In the genomic region with DNA sequence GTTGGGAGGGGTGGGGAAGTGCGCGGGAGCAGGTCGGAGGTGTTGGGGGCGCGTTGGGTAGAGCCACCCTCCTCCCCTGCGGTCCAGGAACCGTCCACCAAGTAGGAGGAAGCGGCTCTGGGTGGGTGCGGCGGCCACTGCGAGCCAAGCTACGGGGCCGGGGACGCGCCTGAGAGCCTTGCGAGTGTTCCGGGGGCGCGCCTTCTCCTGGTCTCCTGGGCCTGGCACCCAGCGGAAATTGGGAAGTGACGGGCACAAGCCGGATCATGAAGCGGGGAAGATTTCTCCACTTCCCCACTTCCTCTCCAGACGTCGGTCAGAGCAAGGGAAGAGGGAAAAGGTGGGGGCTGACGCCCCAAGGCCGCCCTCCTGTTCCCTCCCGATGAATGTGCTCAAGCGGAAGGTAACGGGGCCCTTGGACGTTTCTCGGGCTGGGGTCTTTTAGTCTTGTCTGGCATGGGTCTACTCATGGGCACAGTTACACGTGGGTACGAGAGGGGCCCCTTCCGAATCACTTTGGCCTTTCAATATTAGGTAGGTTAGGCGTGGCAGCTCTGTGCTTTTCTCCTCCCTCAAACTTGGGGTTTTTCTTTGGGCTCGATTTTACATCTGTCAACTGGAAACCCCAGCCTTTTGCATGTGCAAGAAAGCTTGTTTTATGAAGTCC, we compare ENCODE assay signal across 7 cellular contexts.
DNase-seq lines count a peak whose midpoint lies in the region; ATAC-seq and TF ChIP-seq lines count a peak whose summit lies in the region.

No MANE protein-coding gene starts in this region.

- DNase-seq in adipocyte (ENCODE audit: low read depth) (peak; percentile 79), GM19238 (ENCODE audit: insufficient read length, low spot score) (no peak)
- DNase-seq in stimulated activated effector memory CD8-positive, alpha-beta T cell treated with anti-CD3 and anti-CD28 coated beads, Interleukin-12 subunit alpha, Interleukin-12 subunit beta, amount 100 ng/mL, for 72 hours (ENCODE audit: low spot score in 2 of 2) = no peak

- H3K36me3 ChIP-seq in KMS-11 (ENCODE audit: insufficient read depth) (peaks cover 6% of the 10 kb centered on the region; the same call in 1 of the 2 replicates), adipocyte (ENCODE audit: control insufficient read depth, insufficient read depth, low read length, severe bottlenecking) (peaks cover under 1% of the 10 kb centered on the region), iPS-18a (ENCODE audit: control insufficient read depth, low read depth, low read length) (peaks cover 27% of the 10 kb centered on the region)

- H3K9me3 ChIP-seq in adipocyte (ENCODE audit: control insufficient read depth, low read length) = no peaks in the 10 kb centered on the region
- H3K9me3 ChIP-seq in iPS-18a (ENCODE audit: control insufficient read depth, low read depth, low read length) = no peaks in the 10 kb centered on the region

- peaks cover 51% of the 10 kb centered on the region for H3K4me1 Mint-ChIP-seq in stimulated activated effector memory CD8-positive, alpha-beta T cell treated with anti-CD3 and anti-CD28 coated beads, Interleukin-12 subunit alpha, Interleukin-12 subunit beta, amount 100 ng/mL, for 72 hours

- H2AFZ ChIP-seq in KMS-11 (ENCODE audit: low read depth) = no peak overlapping the region; the same call in 1 of the 2 replicates

- peak overlapping the region; percentile 99 for H3K27ac Mint-ChIP-seq in stimulated activated effector memory CD8-positive, alpha-beta T cell treated with anti-CD3 and anti-CD28 coated beads, Interleukin-12 subunit alpha, Interleukin-12 subunit beta, amount 100 ng/mL, for 72 hours

- H3K27ac ChIP-seq in KMS-11 = peak overlapping the region; percentile 85; the same call in 1 of the 2 replicates
- no peak overlapping the region for H3K27ac ChIP-seq in iPS-18a (ENCODE audit: low read length)

- peak overlapping the region; percentile 97 for H3K9ac ChIP-seq in KMS-11
- peak overlapping the region; percentile 93 for H3K9ac ChIP-seq in adipocyte (ENCODE audit: low read length)
- H3K9ac ChIP-seq in iPS-18a (ENCODE audit: low read length) = peak overlapping the region; percentile 97

- H3K36me3 Mint-ChIP-seq in stimulated activated effector memory CD8-positive, alpha-beta T cell treated with anti-CD3 and anti-CD28 coated beads, Interleukin-12 subunit alpha, Interleukin-12 subunit beta, amount 100 ng/mL, for 72 hours = peaks cover 71% of the 10 kb centered on the region

- H3K79me2 ChIP-seq in KMS-11 (ENCODE audit: insufficient read depth, low read depth) = peaks cover 73% of the 10 kb centered on the region

- H3K4me1 ChIP-seq in KMS-11 (ENCODE audit: low read depth, poor library complexity, severe bottlenecking) (peaks cover 39% of the 10 kb centered on the region), adipocyte (ENCODE audit: control insufficient read depth, insufficient read depth, low read length) (peaks cover 28% of the 10 kb centered on the region), iPS-18a (ENCODE audit: control insufficient read depth, low read depth, low read length) (peaks cover 14% of the 10 kb centered on the region)

- H3K4me3 ChIP-seq in GM12875 (ENCODE audit: low read depth, low read length) (peak overlapping the region; percentile 99), KMS-11 (IDR thresholded peaks at IDR 0.05; ENCODE audit: insufficient read depth, low read depth, low read length) (no peak overlapping the region), adipocyte (ENCODE audit: low read length) (peak overlapping the region; percentile 89), iPS-18a (ENCODE audit: low read length) (peak overlapping the region; percentile 94)

- peak overlapping the region; percentile 75 for H3K4me2 ChIP-seq in KMS-11

- H3K4me3 Mint-ChIP-seq in stimulated activated effector memory CD8-positive, alpha-beta T cell treated with anti-CD3 and anti-CD28 coated beads, Interleukin-12 subunit alpha, Interleukin-12 subunit beta, amount 100 ng/mL, for 72 hours = peak overlapping the region; percentile 99

- no peaks in the 10 kb centered on the region for H3K9me3 Mint-ChIP-seq in stimulated activated effector memory CD8-positive, alpha-beta T cell treated with anti-CD3 and anti-CD28 coated beads, Interleukin-12 subunit alpha, Interleukin-12 subunit beta, amount 100 ng/mL, for 72 hours

- H3K27me3 ChIP-seq in KMS-11 (ENCODE audit: insufficient read depth, low read depth) (no peaks in the 10 kb centered on the region), adipocyte (replicated peaks; ENCODE audit: control insufficient read depth, insufficient read depth, low read length) (no peaks in the 10 kb centered on the region), iPS-18a (ENCODE audit: control insufficient read depth, insufficient read depth, low read length) (no peaks in the 10 kb centered on the region)

- peaks cover 45% of the 10 kb centered on the region for H4K20me1 ChIP-seq in KMS-11 (ENCODE audit: insufficient read depth)

- peak; percentile 38 for ATAC-seq in stimulated activated effector memory CD8-positive, alpha-beta T cell treated with anti-CD3 and anti-CD28 coated beads, Interleukin-12 subunit alpha, Interleukin-12 subunit beta, amount 100 ng/mL, for 72 hours
- no peak for ATAC-seq in HG03159 (IDR thresholded peaks at IDR 0.05; ENCODE audit: unreplicated experiment)

- TF ChIP-seq CTCF in GM12875 (IDR thresholded peaks at IDR 0.05; ENCODE audit: borderline replicate concordance, insufficient read depth, low read depth, low read length) = no peak
- no peak for TF ChIP-seq CTCF in KMS-11 (conservative IDR thresholded peaks at IDR 0.05; ENCODE audit: low read depth, low read length)
